Comparison of ENCODE assay signal across 19 cellular contexts in genomic region chr20:24648919-24649318, GRCh38.
DNase-seq lines count a peak whose midpoint lies in the region; ATAC-seq and TF ChIP-seq lines count a peak whose summit lies in the region.
"Had no signal": no experiment of that assay in that cellular context is flagged by ENCODE, and none has a peak within 500 bp of the region (broad histone marks: within the 10 kb centered on the region; RNA-seq: fewer than 3 reads in every experiment).

No MANE protein-coding gene starts in this region.

- ATAC-seq in GM19463 (IDR thresholded peaks at IDR 0.05; ENCODE audit: unreplicated experiment) (peak; percentile 56), HG03060 (IDR thresholded peaks at IDR 0.05; ENCODE audit: low read depth, unreplicated experiment) (peak; percentile 52), activated B cell treated with CpG ODN at 0.5 μM for 24 hours (ENCODE audit: low read depth) (peak; percentile 47), HG03439 (IDR thresholded peaks at IDR 0.05; ENCODE audit: unreplicated experiment) (no peak), GM21390 (IDR thresholded peaks at IDR 0.05; ENCODE audit: unreplicated experiment) (no peak)
- ATAC-seq: activated T-cell treated with anti-CD3 and anti-CD28 coated beads, Interleukin-2, amount 50 U/mL, for 4 hours; lower lobe of right lung had no signal

- peaks cover 24 to 91% (median 79%) of the 10 kb centered on the region in 10 experiments for H3K4me1 ChIP-seq in BLaER1 treated with 17β-estradiol and CSF1 and Interleukin-3, amounts not matched to agents 10 nM and 100 nM
- H3K4me1 ChIP-seq: lower lobe of right lung had no signal

- H3K9ac ChIP-seq in BLaER1 treated with 17β-estradiol and CSF1 and Interleukin-3, amounts not matched to agents 10 nM and 100 nM, result no peak overlapping the region

- peaks cover 5% of the 10 kb centered on the region for H3K27me3 Mint-ChIP-seq in activated B cell treated with CpG ODN at 0.5 μM for 24 hours
- H3K27me3 Mint-ChIP-seq: CD4-positive, CD25-positive, alpha-beta regulatory T cell had no signal

- H3K9me3 Mint-ChIP-seq in activated B cell treated with CpG ODN at 0.5 μM for 24 hours, result no peaks in the 10 kb centered on the region
- H3K9me3 Mint-ChIP-seq: activated CD4-positive, alpha-beta memory T cell treated with anti-CD3 and anti-CD28 coated beads, Interleukin-2, amount 10 ng/mL, durations not matched to agents 7 days and 5 days; activated T-cell treated with anti-CD3 and anti-CD28 coated beads, Interleukin-2, amount 50 U/mL, for 4 hours; immature natural killer cell; stimulated activated naive CD8-positive, alpha-beta T cell treated with anti-CD3 and anti-CD28 coated beads, Interleukin-15, Interleukin-2, amounts not matched to agents 100 ng/mL and 50 ng/mL, for 24 hours had no signal

- H3K27ac Mint-ChIP-seq in activated B cell treated with CpG ODN at 0.5 μM for 24 hours, result no peak overlapping the region
- H3K27ac Mint-ChIP-seq: activated CD4-positive, alpha-beta memory T cell treated with anti-CD3 and anti-CD28 coated beads, Interleukin-2, amount 10 ng/mL, durations not matched to agents 7 days and 5 days; activated naive CD8-positive, alpha-beta T cell; CD4-positive, CD25-positive, alpha-beta regulatory T cell; immature natural killer cell; progenitor cell of endocrine pancreas; stimulated activated naive CD8-positive, alpha-beta T cell treated with anti-CD3 and anti-CD28 coated beads, Interleukin-15, Interleukin-2, amounts not matched to agents 100 ng/mL and 50 ng/mL, for 24 hours had no signal

- H3K4me1 Mint-ChIP-seq in activated B cell treated with CpG ODN at 0.5 μM for 24 hours, result peaks cover 28% of the 10 kb centered on the region
- H3K4me1 Mint-ChIP-seq: activated CD4-positive, alpha-beta memory T cell treated with anti-CD3 and anti-CD28 coated beads, Interleukin-2, amount 10 ng/mL, durations not matched to agents 7 days and 5 days; CD4-positive, CD25-positive, alpha-beta regulatory T cell; immature natural killer cell had no signal

- no peaks in the 10 kb centered on the region for H3K27me3 ChIP-seq in BLaER1 treated with 17β-estradiol and CSF1 and Interleukin-3, amounts not matched to agents 10 nM and 100 nM
- H3K27me3 ChIP-seq: brain microvascular endothelial cell had no signal

- H3K4me3 ChIP-seq in BLaER1 treated with 17β-estradiol and CSF1 and Interleukin-3, amounts not matched to agents 10 nM and 100 nM, result no peak overlapping the region
- H3K4me3 ChIP-seq: lower lobe of right lung had no signal

- H3K27ac ChIP-seq in BLaER1 treated with 17β-estradiol and CSF1 and Interleukin-3, amounts not matched to agents 10 nM and 100 nM, result no peak overlapping the region
- H3K27ac ChIP-seq: brain microvascular endothelial cell, lower lobe of right lung had no signal

- no peaks in the 10 kb centered on the region for H3K36me3 Mint-ChIP-seq in activated B cell treated with CpG ODN at 0.5 μM for 24 hours (ENCODE audit: low read depth)
- H3K36me3 Mint-ChIP-seq: activated naive CD8-positive, alpha-beta T cell; CD4-positive, CD25-positive, alpha-beta regulatory T cell; immature natural killer cell; naive B cell had no signal

- POLR2A ChIA-PET in activated B cell treated with CpG ODN at 0.5 μM for 24 hours (lab: Charles Lee), result no interaction called here

- intact Hi-C loops in activated B cell treated with CpG ODN at 0.5 μM for 24 hours (cut with micrococcal nuclease), result loop anchor here (10.0 kb wide), 1 partner anchor 56 kb away; no protein-coding TSS in a partner anchor

- peak overlapping the region in 9 of 11 experiments; percentile 18 to 83 (median 71); a peak in 18 of 22 replicates for H3K4me2 ChIP-seq in BLaER1 treated with 17β-estradiol and CSF1 and Interleukin-3, amounts not matched to agents 10 nM and 100 nM

- H3K36me3 ChIP-seq in BLaER1 treated with 17β-estradiol and CSF1 and Interleukin-3, amounts not matched to agents 10 nM and 100 nM, result no peaks in the 10 kb centered on the region
- H3K36me3 ChIP-seq: brain microvascular endothelial cell, lower lobe of right lung had no signal

- peak overlapping the region; percentile 5 for H3K4me3 Mint-ChIP-seq in activated B cell treated with CpG ODN at 0.5 μM for 24 hours
- H3K4me3 Mint-ChIP-seq: activated CD4-positive, alpha-beta memory T cell treated with anti-CD3 and anti-CD28 coated beads, Interleukin-2, amount 10 ng/mL, durations not matched to agents 7 days and 5 days; activated naive CD8-positive, alpha-beta T cell; activated T-cell treated with anti-CD3 and anti-CD28 coated beads, Interleukin-2, amount 50 U/mL, for 4 hours; CD4-positive, CD25-positive, alpha-beta regulatory T cell; immature natural killer cell; stimulated activated naive CD8-positive, alpha-beta T cell treated with anti-CD3 and anti-CD28 coated beads, Interleukin-15, Interleukin-2, amounts not matched to agents 100 ng/mL and 50 ng/mL, for 24 hours had no signal

- no peaks in the 10 kb centered on the region for H4K20me1 ChIP-seq in BLaER1 treated with 17β-estradiol and CSF1 and Interleukin-3, amounts not matched to agents 10 nM and 100 nM

- CTCF ChIA-PET in activated B cell treated with CpG ODN at 0.5 μM for 24 hours (lab: Charles Lee), result no interaction called here

- TF ChIP-seq CTCF in activated B cell treated with CpG ODN at 0.5 μM for 24 hours (IDR thresholded peaks at IDR 0.05), result no peak

- H3K9me3 ChIP-seq in BLaER1 treated with 17β-estradiol and CSF1 and Interleukin-3, amounts not matched to agents 10 nM and 100 nM (replicated peaks in 1 of 11), result peaks cover 0 to 5% (median 0%) of the 10 kb centered on the region in 11 experiments; a peak in 3 of 22 replicates

- DNase-seq in activated B cell treated with CpG ODN at 0.5 μM for 24 hours, result no peak
- no peak for DNase-seq in NCI-H187 (lab: John Stamatoyannopoulos, UW)
- DNase-seq in ecto neural progenitor cell (ENCODE audit: low spot score), result no peak
- DNase-seq: activated CD4-positive, alpha-beta memory T cell treated with anti-CD3 and anti-CD28 coated beads, Interleukin-2, amount 10 ng/mL, durations not matched to agents 7 days and 5 days; activated T-cell treated with anti-CD3 and anti-CD28 coated beads, Interleukin-2, amount 50 U/mL, for 4 hours; brain microvascular endothelial cell; CD4-positive, CD25-positive, alpha-beta regulatory T cell; immature natural killer cell; lower lobe of right lung; naive B cell; stimulated activated CD4-positive, alpha-beta T cell treated with anti-CD3 and anti-CD28 coated beads, Interleukin-12 subunit alpha, Interleukin-12 subunit beta, amount 100 ng/mL, for 4 hours had no signal

Comparison
In these comparisons a context has a peak if more than half of its experiments do, and no peak if none do; other contexts are left out.
1. ATAC-seq: peak in GM19463 (single experiment), HG03060 (single experiment) and activated B cell treated with CpG ODN at 0.5 μM for 24 hours (single experiment); none in HG03439 (single experiment) and GM21390 (single experiment).